Comparison of ENCODE assay signal across 8 cellular contexts in genomic region chr9:88387035-88387732, GRCh38. TPM values are rescaled to one million over a fixed set of nuclear protein-coding genes. Genes with fewer than 3 reads are reported as not detected.
DNase-seq lines count a peak whose midpoint lies in the region; ATAC-seq and TF ChIP-seq lines count a peak whose summit lies in the region.

No MANE protein-coding gene starts in this region.

- ATAC-seq in HG02870 (IDR thresholded peaks at IDR 0.05; ENCODE audit: unreplicated experiment), result no peak
- no peak for ATAC-seq in GM18870 (IDR thresholded peaks at IDR 0.05; ENCODE audit: unreplicated experiment)

- peaks cover 24% of the 10 kb centered on the region for H3K4me1 Mint-ChIP-seq in activated CD4-positive, alpha-beta T cell treated with anti-CD3 and anti-CD28 coated beads, Interleukin-2, amount 10 ng/mL, durations not matched to agents 24 days and 14 days

- peak overlapping the region; percentile 89 for H3K4me3 Mint-ChIP-seq in activated CD4-positive, alpha-beta T cell treated with anti-CD3 and anti-CD28 coated beads, Interleukin-2, amount 10 ng/mL, durations not matched to agents 24 days and 14 days

- peak overlapping the region; percentile 92 for H3K27ac Mint-ChIP-seq in activated CD4-positive, alpha-beta T cell treated with anti-CD3 and anti-CD28 coated beads, Interleukin-2, amount 10 ng/mL, durations not matched to agents 24 days and 14 days

- peak overlapping the region; percentile 96 for H3K27ac ChIP-seq in brain microvascular endothelial cell

- no peaks in the 10 kb centered on the region for H3K27me3 ChIP-seq in brain microvascular endothelial cell (replicated peaks)

- H3K36me3 Mint-ChIP-seq in activated CD4-positive, alpha-beta T cell treated with anti-CD3 and anti-CD28 coated beads, Interleukin-2, amount 10 ng/mL, durations not matched to agents 24 days and 14 days (ENCODE audit: low read depth), result peaks cover 8% of the 10 kb centered on the region

- H3K4me3 ChIP-seq in brain microvascular endothelial cell (ENCODE audit: low read depth, low read length), result peak overlapping the region; percentile 86

- in situ Hi-C loops in brain microvascular endothelial cell (cut with HindIII; ENCODE audit: low pct_ligation_motif_present, low sequenced_read_pairs), result no loop called here

- intact Hi-C loops in activated CD4-positive, alpha-beta T cell treated with anti-CD3 and anti-CD28 coated beads, Interleukin-2, amount 10 ng/mL, durations not matched to agents 24 days and 14 days (cut with micrococcal nuclease), result loop anchor here (10.0 kb wide), 1 partner anchor 212 kb away; no protein-coding TSS in a partner anchor

- no peaks in the 10 kb centered on the region for H3K36me3 ChIP-seq in brain microvascular endothelial cell (replicated peaks)

- TF ChIP-seq CTCF in brain microvascular endothelial cell (IDR thresholded peaks at IDR 0.05; ENCODE audit: low read depth, low read length, missing control alignments), result no peak

- no peaks in the 10 kb centered on the region for H3K9me3 Mint-ChIP-seq in activated CD4-positive, alpha-beta T cell treated with anti-CD3 and anti-CD28 coated beads, Interleukin-2, amount 10 ng/mL, durations not matched to agents 24 days and 14 days

- DNase-seq in activated CD4-positive, alpha-beta T cell treated with anti-CD3 and anti-CD28 coated beads, Interleukin-2, amount 10 ng/mL, durations not matched to agents 24 days and 14 days, result no peak
- no peak for DNase-seq in activated CD4-positive, alpha-beta T cell treated with anti-CD3 and anti-CD28 coated beads for 1 hour
- DNase-seq in NCI-H774 (lab: John Stamatoyannopoulos, UW) (peak; percentile 35), brain microvascular endothelial cell (peak; percentile 43), inferior parietal cortex (ENCODE audit: extremely low spot score) (peak; percentile 65)
- peak; percentile 6 for DNase-seq in stimulated activated CD4-positive, alpha-beta T cell treated with anti-CD3 and anti-CD28 coated beads, Interleukin-12 subunit alpha, Interleukin-12 subunit beta, amount 100 ng/mL, for 4 hours

- H3K27me3 Mint-ChIP-seq in activated CD4-positive, alpha-beta T cell treated with anti-CD3 and anti-CD28 coated beads, Interleukin-2, amount 10 ng/mL, durations not matched to agents 24 days and 14 days, result peaks cover 1% of the 10 kb centered on the region

RNA-seq across cellular contexts. Expression of gene SPIN1, which starts 1.1 kb away (rescaled TPM):
- total RNA-seq in activated CD4-positive, alpha-beta T cell treated with anti-CD3 and anti-CD28 coated beads, Interleukin-2, amount 10 ng/mL, durations not matched to agents 24 days and 14 days, result 29.5 and 31.4 TPM in 2 replicates

Comparison
In these comparisons a context has a peak if more than half of its experiments do, and no peak if none do; other contexts are left out.
1. DNase-seq: peak in NCI-H774 (single experiment), brain microvascular endothelial cell (single experiment), inferior parietal cortex (single experiment) and stimulated activated CD4-positive, alpha-beta T cell treated with anti-CD3 and anti-CD28 coated beads, Interleukin-12 subunit alpha, Interleukin-12 subunit beta, amount 100 ng/mL, for 4 hours (single experiment); none in activated CD4-positive, alpha-beta T cell treated with anti-CD3 and anti-CD28 coated beads, Interleukin-2, amount 10 ng/mL, durations not matched to agents 24 days and 14 days (single experiment) and activated CD4-positive, alpha-beta T cell treated with anti-CD3 and anti-CD28 coated beads for 1 hour (single experiment).